In genomic region chr11:10302744-10303557, GRCh38 we compare ENCODE assay signal across 8 cellular contexts. TPM values are rescaled to one million over a fixed set of nuclear protein-coding genes. Genes with fewer than 3 reads are reported as not detected.
DNase-seq lines count a peak whose midpoint lies in the region; ATAC-seq, FAIRE-seq and TF ChIP-seq lines count a peak whose summit lies in the region.

No MANE protein-coding gene starts in this region.

- H3K9me3 Mint-ChIP-seq in activated CD4-positive, alpha-beta T cell treated with anti-CD3 and anti-CD28 coated beads, Interleukin-2, amount 10 ng/mL, durations not matched to agents 7 days and 5 days: no peaks in the 10 kb centered on the region

- DNase-seq in GM12891 (ENCODE audit: insufficient read length, low spot score) (no peak), NCI-H1105 treated with DMSO at 0.1 percent for 48 hours (lab: John Stamatoyannopoulos, UW) (peak; percentile 62), dermis microvascular lymphatic vessel endothelial cell (ENCODE audit: low read depth in 2 of 2) (peak; percentile 65 to 70), HepG2 (ENCODE audit: low spot score) (peak; percentile 70)
- DNase-seq in activated CD4-positive, alpha-beta T cell treated with anti-CD3 and anti-CD28 coated beads, Interleukin-2, amount 10 ng/mL, durations not matched to agents 7 days and 5 days: peak; percentile 78
- peak; percentile 63 for DNase-seq in stimulated activated CD4-positive, alpha-beta T cell treated with anti-CD3 and anti-CD28 coated beads, Interleukin-4, amount 100 ng/mL, for 1 hour

- CTCF ChIA-PET in activated CD4-positive, alpha-beta T cell treated with anti-CD3 and anti-CD28 coated beads, Interleukin-2, amount 10 ng/mL, durations not matched to agents 7 days and 5 days (lab: Charles Lee): interaction anchor here (0.5 to 3.5 kb wide), 10 partner anchors 8 to 782 kb away, joined by 3 to 15 read pairs (median 4); no protein-coding TSS in a partner anchor
- CTCF ChIA-PET in HepG2 (lab: Yijun Ruan, JAX; ENCODE audit: low intra/inter-chr PET ratio, low total read pairs): interaction anchor here (2.2 to 2.5 kb wide), 2 partner anchors 14 to 63 kb away, joined by 7 to 10 read pairs; no protein-coding TSS in a partner anchor

- H3K36me3 Mint-ChIP-seq in activated CD4-positive, alpha-beta T cell treated with anti-CD3 and anti-CD28 coated beads, Interleukin-2, amount 10 ng/mL, durations not matched to agents 7 days and 5 days (ENCODE audit: low read depth): peaks cover 4% of the 10 kb centered on the region

- POLR2A ChIA-PET in activated CD4-positive, alpha-beta T cell treated with anti-CD3 and anti-CD28 coated beads, Interleukin-2, amount 10 ng/mL, durations not matched to agents 7 days and 5 days (lab: Charles Lee): interaction anchor here (0.6 kb wide), 1 partner anchor 152 kb away, joined by 3 read pairs; the partner anchor contains the start of gene AMPD3
- POLR2A ChIA-PET in HepG2 (lab: Yijun Ruan, JAX): interaction anchor here (0.8 to 5.0 kb wide), 9 partner anchors 13 to 842 kb away, joined by 3 to 221 read pairs (median 7); partner anchors contain the start of genes SBF2 and ZNF143

- peak overlapping the region; percentile 73 for H3K27ac Mint-ChIP-seq in activated CD4-positive, alpha-beta T cell treated with anti-CD3 and anti-CD28 coated beads, Interleukin-2, amount 10 ng/mL, durations not matched to agents 7 days and 5 days

- H3K27me3 Mint-ChIP-seq in activated CD4-positive, alpha-beta T cell treated with anti-CD3 and anti-CD28 coated beads, Interleukin-2, amount 10 ng/mL, durations not matched to agents 7 days and 5 days: peaks cover 74% of the 10 kb centered on the region

- intact Hi-C loops in HepG2 (cut with micrococcal nuclease; ENCODE audit: unreplicated experiment): loop anchor here (2.0 kb wide), 2 partner anchors 14 to 94 kb away; no protein-coding TSS in a partner anchor

- peak overlapping the region; percentile 91 for H3K9ac ChIP-seq in HepG2 (ENCODE audit: insufficient read depth, low read depth, low read length)

- 0% methylated on average over 21 of the region's 56 CpGs for WGBS in HepG2 (ENCODE audit: low lambda C conversion rate)

- BruUV-seq in HepG2 (replicated peaks; lab: Mats Ljungman, UMichigan): no TSS peak

- TF ChIP-seq POLR2A in GM12891 (IDR thresholded peaks at IDR 0.05; ENCODE audit: low read depth, low read length) (no peak), HepG2 (IDR thresholded peaks at IDR 0.05; ENCODE audit: insufficient read depth in 1 of 2, low read depth in 2 of 2, low read length in 2 of 2) (peak in 1 of 2 experiments; percentile 59; a peak in 1 of 4 replicates)

- peaks cover 35% of the 10 kb centered on the region for H3K79me2 ChIP-seq in HepG2 (ENCODE audit: insufficient read depth, low read length)

- TF ChIP-seq EP300 in HepG2 (IDR thresholded peaks at IDR 0.05; ENCODE audit: low read depth in 2 of 2, low read length in 2 of 2): 0 out of 4 replicates have a peak, but pooled peaks of 1 of the 2 experiments have one; percentile 28
- 0 out of 2 replicates have a peak, but pooled peaks have one; percentile 29 for TF ChIP-seq EP300 in HepG2 (CRISPR knock-in tag; IDR thresholded peaks at IDR 0.05; ENCODE audit: borderline replicate concordance)

- peak; percentile 32 for TF ChIP-seq CTCF in HepG2 (CRISPR knock-in tag; IDR thresholded peaks at IDR 0.05)

- H3K9me3 ChIP-seq in HepG2 (ENCODE audit: low read length): no peaks in the 10 kb centered on the region

- peak overlapping the region; percentile 79 to 88 (median 82) for H3K4me3 ChIP-seq in HepG2 (replicated peaks in 1 of 3; ENCODE audit: insufficient read depth in 1 of 3, low read depth in 2 of 3, low read length in 3 of 3)

- peak overlapping the region; percentile 89 for H3K4me3 Mint-ChIP-seq in activated CD4-positive, alpha-beta T cell treated with anti-CD3 and anti-CD28 coated beads, Interleukin-2, amount 10 ng/mL, durations not matched to agents 7 days and 5 days

- in situ Hi-C loops in HepG2 (cut with HindIII; ENCODE audit: extremely low pct_ligation_motif_present, low pct_unique_long_range_greater_than_20kb): loop anchor here (10.0 kb wide), 1 partner anchor 328 kb away; no protein-coding TSS in a partner anchor

- ATAC-seq in HepG2 (peak; percentile 32), GM18858 (IDR thresholded peaks at IDR 0.05; ENCODE audit: unreplicated experiment) (no peak), HG03175 (IDR thresholded peaks at IDR 0.05; ENCODE audit: unreplicated experiment) (no peak)

- peaks cover 37% of the 10 kb centered on the region for H3K4me1 ChIP-seq in HepG2 (ENCODE audit: insufficient read depth, low read length)

- no peaks in the 10 kb centered on the region for H3K36me3 ChIP-seq in HepG2 (replicated peaks in 1 of 2; ENCODE audit: control insufficient read depth in 1 of 2, insufficient read depth in 2 of 2, low read length in 2 of 2)

- no peaks in the 10 kb centered on the region; a peak in 1 of 5 replicates for H3K27me3 ChIP-seq in HepG2 (ENCODE audit: control insufficient read depth in 1 of 2, insufficient read depth in 2 of 2, low read length in 2 of 2)

- H3K27ac ChIP-seq in HepG2 (ENCODE audit: extremely low read length, insufficient read depth, low read length): peak overlapping the region; percentile 92

- H4K20me1 ChIP-seq in HepG2 (ENCODE audit: insufficient read depth, low read length): no peaks in the 10 kb centered on the region; the same call in 1 of the 2 replicates

- peaks cover 54% of the 10 kb centered on the region for H3K4me1 Mint-ChIP-seq in activated CD4-positive, alpha-beta T cell treated with anti-CD3 and anti-CD28 coated beads, Interleukin-2, amount 10 ng/mL, durations not matched to agents 7 days and 5 days

- H3K4me2 ChIP-seq in HepG2 (ENCODE audit: low read depth, low read length): peak overlapping the region; percentile 98

- FAIRE-seq in GM12891 (lab: Jason Lieb, UNC) (peak; percentile 69), HepG2 (lab: Jason Lieb, UNC) (no peak)

- 0 out of 2 replicates have a peak, but pooled peaks have one; percentile 19 for TF ChIP-seq RAD21 in HepG2 (CRISPR knock-in tag; IDR thresholded peaks at IDR 0.05)

- peak overlapping the region; percentile 11 for H2AFZ ChIP-seq in HepG2 (ENCODE audit: low read length)

RNA-seq across cellular contexts. Expression of gene ADM, which starts 1.9 kb away (rescaled TPM):
- polyA plus RNA-seq in GM12891 (2012; ENCODE audit: low read depth, missing spikeins): 2.0 TPM
- under 1 TPM; 0.27 to 0.92 TPM for total RNA-seq in activated CD4-positive, alpha-beta T cell treated with anti-CD3 and anti-CD28 coated beads, Interleukin-2, amount 10 ng/mL, durations not matched to agents 7 days and 5 days
- total RNA-seq in dermis microvascular lymphatic vessel endothelial cell (137 and 314 TPM in 2 replicates), HepG2 (2016; rRNA removed; fragmentation: Illumina TruSeq; extraction: Trizol) (4.3 and 10.7 TPM in 2 replicates)
- 3.1 and 3.7 TPM in 2 replicates for total RNA-seq in HepG2 (2016; cell fraction: cytosol; rRNA removed; fragmentation: Illumina TruSeq; extraction: Trizol; ENCODE audit: low read depth)
- total RNA-seq in HepG2 (2016; cell fraction: insoluble cytoplasmic fraction; rRNA removed; fragmentation: Illumina TruSeq; extraction: Trizol): 3.1 and 10.5 TPM in 2 replicates
- total RNA-seq in HepG2 (2016; cell fraction: membrane; rRNA removed; fragmentation: Illumina TruSeq; extraction: Trizol): 4.4 and 5.7 TPM in 2 replicates
- 9.8 and 17.4 TPM in 2 replicates for total RNA-seq in HepG2 (2016; cell fraction: nucleus; rRNA removed; fragmentation: Illumina TruSeq; extraction: Trizol)
- polyA plus RNA-seq in HepG2 (2011; rRNA removed): 26.1 and 35.5 TPM in 2 replicates
- 35.7 and 40.9 TPM in 2 replicates for polyA plus RNA-seq in HepG2 (2011; cell fraction: cytosol; rRNA removed)
- polyA plus RNA-seq in HepG2 (2011; cell fraction: nucleus; rRNA removed): 35.9 and 47.6 TPM in 2 replicates
- polyA plus RNA-seq in HepG2 (2012): 18.1 and 31.9 TPM in 2 replicates
- polyA plus RNA-seq in HepG2 (2016; cell fraction: cytosol; fragmentation: Illumina TruSeq; extraction: Trizol; ENCODE audit: low read depth): 1.5 and 1.7 TPM in 2 replicates
- polyA plus RNA-seq in HepG2 (2016; cell fraction: insoluble cytoplasmic fraction; fragmentation: Illumina TruSeq; extraction: Trizol; ENCODE audit: low read depth): 2.6 and 3.2 TPM in 2 replicates
- polyA plus RNA-seq in HepG2 (2016; cell fraction: membrane; fragmentation: Illumina TruSeq; extraction: Trizol; ENCODE audit: low read depth): 1.6 and 2.2 TPM in 2 replicates
- 25.4 and 29.5 TPM in 2 replicates for polyA plus RNA-seq in HepG2 (2016; cell fraction: nucleus; fragmentation: Illumina TruSeq; extraction: Trizol; ENCODE audit: insufficient read depth, low read depth)
- 67.2 and 67.7 TPM in 2 replicates for polyA minus RNA-seq in HepG2 (2011; rRNA and poly(A)+ RNA removed; ENCODE audit: low replicate concordance)
- polyA minus RNA-seq in HepG2 (2011; cell fraction: cytosol; rRNA and poly(A)+ RNA removed): 20.9 and 26.9 TPM in 2 replicates
- 19.2 and 28.2 TPM in 2 replicates for polyA minus RNA-seq in HepG2 (2011; cell fraction: nucleus; rRNA and poly(A)+ RNA removed)

RNA-seq across cellular contexts. Expression of gene SBF2, which starts 8.9 kb away (rescaled TPM):
- 1.4 TPM for polyA plus RNA-seq in GM12891 (2012; ENCODE audit: low read depth, missing spikeins)
- total RNA-seq in activated CD4-positive, alpha-beta T cell treated with anti-CD3 and anti-CD28 coated beads, Interleukin-2, amount 10 ng/mL, durations not matched to agents 7 days and 5 days: 1 to 10 TPM; 3.2 to 3.7 TPM
- total RNA-seq in dermis microvascular lymphatic vessel endothelial cell: 31.7 and 49.2 TPM in 2 replicates
- total RNA-seq in HepG2 (2016; rRNA removed; fragmentation: Illumina TruSeq; extraction: Trizol): 24.0 and 29.9 TPM in 2 replicates
- 6.3 and 6.7 TPM in 2 replicates for total RNA-seq in HepG2 (2016; cell fraction: cytosol; rRNA removed; fragmentation: Illumina TruSeq; extraction: Trizol; ENCODE audit: low read depth)
- total RNA-seq in HepG2 (2016; cell fraction: insoluble cytoplasmic fraction; rRNA removed; fragmentation: Illumina TruSeq; extraction: Trizol): 22.0 and 29.2 TPM in 2 replicates
- 11.3 and 12.9 TPM in 2 replicates for total RNA-seq in HepG2 (2016; cell fraction: membrane; rRNA removed; fragmentation: Illumina TruSeq; extraction: Trizol)
- total RNA-seq in HepG2 (2016; cell fraction: nucleus; rRNA removed; fragmentation: Illumina TruSeq; extraction: Trizol): 26.4 and 32.0 TPM in 2 replicates
- polyA plus RNA-seq in HepG2 (2011; rRNA removed): 45.6 and 45.8 TPM in 2 replicates
- 30.7 and 44.4 TPM in 2 replicates for polyA plus RNA-seq in HepG2 (2011; cell fraction: cytosol; rRNA removed)
- polyA plus RNA-seq in HepG2 (2011; cell fraction: nucleus; rRNA removed): 31.7 and 32.8 TPM in 2 replicates
- polyA plus RNA-seq in HepG2 (2012): 23.2 and 27.6 TPM in 2 replicates
- polyA plus RNA-seq in HepG2 (2016; cell fraction: cytosol; fragmentation: Illumina TruSeq; extraction: Trizol; ENCODE audit: low read depth): 1.1 and 1.2 TPM in 2 replicates
- 20.9 and 24.0 TPM in 2 replicates for polyA plus RNA-seq in HepG2 (2016; cell fraction: insoluble cytoplasmic fraction; fragmentation: Illumina TruSeq; extraction: Trizol; ENCODE audit: low read depth)
- 3.6 and 5.5 TPM in 2 replicates for polyA plus RNA-seq in HepG2 (2016; cell fraction: membrane; fragmentation: Illumina TruSeq; extraction: Trizol; ENCODE audit: low read depth)
- polyA plus RNA-seq in HepG2 (2016; cell fraction: nucleus; fragmentation: Illumina TruSeq; extraction: Trizol; ENCODE audit: insufficient read depth, low read depth): 21.9 and 25.7 TPM in 2 replicates
- 61.7 and 122 TPM in 2 replicates for polyA minus RNA-seq in HepG2 (2011; rRNA and poly(A)+ RNA removed; ENCODE audit: low replicate concordance)
- 38.2 and 59.0 TPM in 2 replicates for polyA minus RNA-seq in HepG2 (2011; cell fraction: cytosol; rRNA and poly(A)+ RNA removed)
- polyA minus RNA-seq in HepG2 (2011; cell fraction: nucleus; rRNA and poly(A)+ RNA removed): 120 and 149 TPM in 2 replicates
